19 cellular contexts compared by ENCODE assay signal in the genomic region with DNA sequence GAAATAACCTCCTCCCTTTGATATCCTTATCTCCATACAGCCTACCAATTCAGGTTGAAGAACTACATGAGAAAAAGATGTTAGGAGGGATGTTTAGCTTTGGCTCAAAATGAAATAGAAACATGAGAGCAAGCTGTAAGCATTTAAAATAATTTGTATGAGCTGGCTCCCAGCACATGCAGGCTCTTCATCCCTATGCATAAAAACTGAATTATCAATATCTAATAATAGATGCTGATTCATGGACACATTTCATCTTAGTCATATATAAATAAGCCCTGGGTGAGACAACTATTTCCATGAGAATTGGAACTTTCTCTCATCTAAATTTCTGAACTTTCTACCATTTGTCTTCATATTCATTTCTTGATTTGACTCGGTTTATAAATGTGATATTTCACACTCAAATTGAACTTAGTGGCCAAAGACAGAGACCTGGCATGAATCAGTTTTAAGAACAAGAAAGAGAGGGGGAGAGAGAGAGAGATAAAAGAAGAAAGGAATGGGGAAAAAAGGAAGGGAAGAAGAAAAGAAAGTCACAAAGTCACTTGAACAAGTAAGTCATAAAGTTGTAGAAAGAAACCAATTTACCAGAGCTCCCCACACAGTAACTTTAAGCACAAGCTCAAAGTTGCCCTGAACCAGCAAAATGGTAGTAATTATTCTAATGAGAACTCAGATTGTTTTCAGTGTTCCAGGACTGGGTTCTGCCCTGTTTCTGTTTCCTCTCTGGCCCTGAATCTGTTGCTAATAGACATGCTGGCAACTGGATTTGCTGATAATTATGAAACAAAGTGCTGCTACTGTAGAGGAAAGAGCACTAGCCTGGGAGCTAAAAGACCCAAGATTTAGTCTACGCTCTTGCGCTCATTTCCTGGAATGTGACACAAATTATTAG. TPM values are rescaled to one million over a fixed set of nuclear protein-coding genes. Genes with fewer than 3 reads are reported as not detected.
A peak's percentile ranks its signal among the peaks of the same experiment; 100 is the strongest.
DNase-seq lines count a peak whose midpoint lies in the region; ATAC-seq and TF ChIP-seq lines count a peak whose summit lies in the region.
"Had no signal": no experiment of that assay in that cellular context is flagged by ENCODE, and none has a peak within 500 bp of the region (broad histone marks: within the 10 kb centered on the region; RNA-seq: fewer than 3 reads in every experiment).

No MANE protein-coding gene starts in this region.

- H3K79me2 ChIP-seq in MM.1S (ENCODE audit: low read length) = no peaks in the 10 kb centered on the region

- peak overlapping the region; percentile 89 for H3K27ac Mint-ChIP-seq in activated CD4-positive, alpha-beta memory T cell treated with anti-CD3 and anti-CD28 coated beads for 36 hours
- peak overlapping the region in 1 of 7 donors; percentile 59 for H3K27ac Mint-ChIP-seq in CD14-positive monocyte
- H3K27ac Mint-ChIP-seq: endodermal cell, WTC11 had no signal

- no peak overlapping the region for H3K4me2 ChIP-seq in MM.1S (ENCODE audit: low read depth, low read length)

- H3K27me3 Mint-ChIP-seq in activated CD4-positive, alpha-beta memory T cell treated with anti-CD3 and anti-CD28 coated beads for 36 hours = no peaks in the 10 kb centered on the region
- peaks cover 0 to 3% (median 2%) of the 10 kb centered on the region in 3 donors for H3K27me3 Mint-ChIP-seq in CD14-positive monocyte (ENCODE audit: low read depth in 3 of 3)

- H3K27me3 ChIP-seq in heart right ventricle (peaks cover 0 to 6% (median 0%) of the 10 kb centered on the region in 7 donors), right atrium auricular region (no peaks in the 10 kb centered on the region), stomach (no peaks in the 10 kb centered on the region), MM.1S (replicated peaks; ENCODE audit: insufficient read depth, low read length) (no peaks in the 10 kb centered on the region)
- H3K27me3 ChIP-seq: neutrophil had no signal

- DNase-seq in heart right ventricle (peak in 1 of 2 donors; percentile 3), right atrium auricular region (ENCODE audit: low spot score) (no peak), left lobe of liver (ENCODE audit: low spot score) (no peak), stomach (no peak), CD14-positive monocyte (ENCODE audit: low spot score) (no peak), MM.1S (no peak), C1 segment of cervical spinal cord (lab: John Stamatoyannopoulos, UW) (no peak)
- no peak for DNase-seq in activated CD4-positive, alpha-beta memory T cell treated with anti-CD3 and anti-CD28 coated beads for 36 hours
- DNase-seq: activated effector memory CD4-positive, alpha-beta T cell treated with Interleukin-2 at 50 U/mL for 16 hours; DMS53; endodermal cell; H7; NCI-H524 had no signal

- H3K4me3 Mint-ChIP-seq in activated CD4-positive, alpha-beta memory T cell treated with anti-CD3 and anti-CD28 coated beads for 36 hours = peak overlapping the region; percentile 60
- H3K4me3 Mint-ChIP-seq in CD14-positive monocyte = no peak overlapping the region
- H3K4me3 Mint-ChIP-seq: endodermal cell, WTC11 had no signal

- H3K9me3 ChIP-seq in heart right ventricle (no peaks in the 10 kb centered on the region), right atrium auricular region (no peaks in the 10 kb centered on the region), stomach (no peaks in the 10 kb centered on the region), MM.1S (replicated peaks; ENCODE audit: insufficient read depth, low read length) (no peaks in the 10 kb centered on the region)
- H3K9me3 ChIP-seq: neutrophil had no signal

- CTCF ChIA-PET in activated CD4-positive, alpha-beta memory T cell treated with anti-CD3 and anti-CD28 coated beads for 36 hours (lab: Charles Lee) = interaction anchor here (0.7 to 1.5 kb wide), 3 partner anchors 14 to 81 kb away, joined by 3 read pairs; no protein-coding TSS in a partner anchor

- no peaks in the 10 kb centered on the region for H3K36me3 ChIP-seq in heart right ventricle
- no peaks in the 10 kb centered on the region for H3K36me3 ChIP-seq in right atrium auricular region
- no peaks in the 10 kb centered on the region for H3K36me3 ChIP-seq in stomach
- H3K36me3 ChIP-seq in MM.1S (replicated peaks; ENCODE audit: insufficient read depth, low read length) = no peaks in the 10 kb centered on the region
- H3K36me3 ChIP-seq: neutrophil had no signal

- ATAC-seq in heart right ventricle = peak in 5 of 8 donors; percentile 16 to 73 (median 49)
- peak; percentile 18 for ATAC-seq in left lobe of liver
- ATAC-seq: SK-N-SH treated with all-trans-retinoic acid at 6 μM for 48 hours, WTC11 had no signal

- no peak overlapping the region for H2AFZ ChIP-seq in MM.1S (ENCODE audit: low read length)

- H3F3A ChIP-seq in MM.1S (ENCODE audit: insufficient read depth, low read length) = no peaks in the 10 kb centered on the region

- no peaks in the 10 kb centered on the region for H4K20me1 ChIP-seq in MM.1S (ENCODE audit: insufficient read depth, low read length)

- peaks cover 0 to 9% (median 0%) of the 10 kb centered on the region in 9 donors for H3K4me1 ChIP-seq in heart right ventricle
- no peaks in the 10 kb centered on the region for H3K4me1 ChIP-seq in right atrium auricular region
- H3K4me1 ChIP-seq in stomach = no peaks in the 10 kb centered on the region
- 0 out of 2 replicates have a peak, but pooled peaks cover 4% of the 10 kb centered on the region for H3K4me1 ChIP-seq in MM.1S (ENCODE audit: low read length)

- intact Hi-C loops in heart right ventricle (cut with DNase I) (loop anchor here in 3 of 10 donors (2.0 to 10.0 kb wide), 3 partner anchors 67 to 169 kb away; no protein-coding TSS in a partner anchor), stomach (cut with DNase I; ENCODE audit: low total_unique reads) (no loop called here), CD14-positive monocyte (cut with micrococcal nuclease) (no loop called here)
- intact Hi-C loops in activated CD4-positive, alpha-beta memory T cell treated with anti-CD3 and anti-CD28 coated beads for 36 hours (cut with micrococcal nuclease) = loop anchor here (2.0 to 5.0 kb wide), 4 partner anchors 51 to 163 kb away; a partner anchor contains a TSS

- H3K36me3 Mint-ChIP-seq in activated CD4-positive, alpha-beta memory T cell treated with anti-CD3 and anti-CD28 coated beads for 36 hours = no peaks in the 10 kb centered on the region
- H3K36me3 Mint-ChIP-seq in CD14-positive monocyte = no peaks in the 10 kb centered on the region
- H3K36me3 Mint-ChIP-seq: WTC11 had no signal

- WGBS in heart right ventricle, 2 donors = 57 to 64% methylated on average over 3 of the region's 3 CpGs
- WGBS in stomach, 5 donors = 42 to 61% (median 55%) methylated on average over 3 of the region's 3 CpGs

- no peak overlapping the region for H3K9ac ChIP-seq in MM.1S (ENCODE audit: low read length)

- no peak for TF ChIP-seq EP300 in stomach (IDR thresholded peaks at IDR 0.05)

- H3K9me3 Mint-ChIP-seq in activated CD4-positive, alpha-beta memory T cell treated with anti-CD3 and anti-CD28 coated beads for 36 hours = no peaks in the 10 kb centered on the region
- peaks cover 0 to 2% (median 0%) of the 10 kb centered on the region in 7 donors for H3K9me3 Mint-ChIP-seq in CD14-positive monocyte

- H3K9me2 ChIP-seq in MM.1S (replicated peaks; ENCODE audit: insufficient read depth, low read length) = no peaks in the 10 kb centered on the region

- peaks cover 77% of the 10 kb centered on the region for H3K4me1 Mint-ChIP-seq in activated CD4-positive, alpha-beta memory T cell treated with anti-CD3 and anti-CD28 coated beads for 36 hours (ENCODE audit: low read depth)
- H3K4me1 Mint-ChIP-seq in CD14-positive monocyte = peaks cover 6% of the 10 kb centered on the region
- H3K4me1 Mint-ChIP-seq: endodermal cell, WTC11 had no signal

- no peak for TF ChIP-seq POLR2A in stomach (IDR thresholded peaks at IDR 0.05)

- H3K27ac ChIP-seq in heart right ventricle = peak overlapping the region in 5 of 10 donors; percentile 48 to 72 (median 64)
- H3K27ac ChIP-seq in right atrium auricular region = peak overlapping the region in 1 of 2 donors; percentile 22
- H3K27ac ChIP-seq in stomach = peak overlapping the region in 3 of 5 donors; percentile 17 to 47 (median 27)
- H3K27ac ChIP-seq in MM.1S (ENCODE audit: low read length) = no peak overlapping the region
- H3K27ac ChIP-seq: neutrophil had no signal

- no peak for TF ChIP-seq CTCF in heart right ventricle (IDR thresholded peaks at IDR 0.05)
- TF ChIP-seq CTCF in right atrium auricular region (IDR thresholded peaks at IDR 0.05) = no peak
- TF ChIP-seq CTCF in stomach (IDR thresholded peaks at IDR 0.05) = no peak
- TF ChIP-seq CTCF in CD14-positive monocyte (IDR thresholded peaks at IDR 0.05) = no peak
- no peak for TF ChIP-seq CTCF in MM.1S (IDR thresholded peaks at IDR 0.05; ENCODE audit: low read length)

- no peak overlapping the region for H3K4me3 ChIP-seq in heart right ventricle
- H3K4me3 ChIP-seq in right atrium auricular region = no peak overlapping the region
- no peak overlapping the region for H3K4me3 ChIP-seq in stomach
- no peak overlapping the region for H3K4me3 ChIP-seq in MM.1S (ENCODE audit: low read length)
- H3K4me3 ChIP-seq: lung, skin epidermis had no signal

- POLR2A ChIA-PET in activated CD4-positive, alpha-beta memory T cell treated with anti-CD3 and anti-CD28 coated beads for 36 hours (lab: Charles Lee) = interaction anchor here (1.6 to 1.9 kb wide), 2 partner anchors 57 to 86 kb away, joined by 6 read pairs; no protein-coding TSS in a partner anchor

RNA-seq across cellular contexts. Expression of a gene that starts 48.8 kb away (rescaled TPM):
- total RNA-seq in heart right ventricle (1 to 10 TPM in 1 of 10 donors, under 1 TPM in 9; 0.07 to 2.8 (median 0.22) TPM), right atrium auricular region (under 1 TPM in 1 of 2 donors, not detected in 1; 0.07 TPM), left lobe of liver (0.10 TPM), stomach (1 to 10 TPM in 2 of 5 donors, under 1 TPM in 1, not detected in 2; under 0.01 to 9.6 (median 4.6) TPM)
- polyA plus RNA-seq in heart right ventricle (under 1 TPM; 0.03 to 0.07 TPM), stomach (under 1 TPM in 2 of 3 donors, not detected in 1; 0.13 to 0.76 TPM), CD14-positive monocyte (under 1 TPM; 0.08 to 0.30 TPM)
- total RNA-seq in activated CD4-positive, alpha-beta memory T cell treated with anti-CD3 and anti-CD28 coated beads for 36 hours = 10 to 100 TPM; 14.7 to 14.8 TPM
- total RNA-seq: endodermal cell, frontal cortex, H7 had no signal
